26 cellular contexts compared by ENCODE assay signal in the genomic region with DNA sequence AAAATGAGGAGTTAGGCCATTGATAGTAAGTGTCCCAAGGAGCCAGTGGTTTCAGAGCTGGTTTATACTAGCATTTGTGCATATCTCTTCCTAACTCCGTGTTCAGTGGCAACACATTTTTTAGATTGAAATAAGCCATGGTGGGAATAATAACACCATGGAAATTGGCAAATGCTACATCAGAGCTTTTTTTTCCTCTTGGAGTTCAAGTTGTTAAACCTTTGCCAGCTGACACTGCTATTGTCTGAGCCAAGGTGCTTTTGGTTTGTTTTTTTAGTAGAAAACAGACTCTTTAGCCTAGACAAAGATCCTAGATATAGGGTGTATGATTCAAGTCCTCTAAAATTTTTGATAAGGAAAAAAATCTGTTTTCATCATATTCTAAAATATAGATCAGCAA. TPM values are rescaled to one million over a fixed set of nuclear protein-coding genes. Genes with fewer than 3 reads are reported as not detected.
A peak's percentile ranks its signal among the peaks of the same experiment; 100 is the strongest.
DNase-seq lines count a peak whose midpoint lies in the region; ATAC-seq and TF ChIP-seq lines count a peak whose summit lies in the region.
"Had no signal": no experiment of that assay in that cellular context is flagged by ENCODE, and none has a peak within 500 bp of the region (broad histone marks: within the 10 kb centered on the region; RNA-seq: fewer than 3 reads in every experiment).

No MANE protein-coding gene starts in this region.

- H2BK120ac ChIP-seq in IMR-90 (ENCODE audit: low read depth, low read length) (no peak overlapping the region), mesendoderm (ENCODE audit: low read depth, low read length) (no peak overlapping the region)

- H4K8ac ChIP-seq in IMR-90 (ENCODE audit: low read depth in 2 of 2, low read length in 2 of 2) (no peak overlapping the region), mesendoderm (ENCODE audit: low read depth, low read length) (no peak overlapping the region)

- no peak overlapping the region for H2BK20ac ChIP-seq in IMR-90 (ENCODE audit: low read depth, low read length)

- H3K23ac ChIP-seq in IMR-90 (ENCODE audit: low read depth, low read length) (peak overlapping the region; percentile 79; the same call in 1 of the 2 replicates), mesendoderm (ENCODE audit: low read length) (peak overlapping the region; percentile 15)

- H4K5ac ChIP-seq in IMR-90 (ENCODE audit: low read depth, low read length) = no peak overlapping the region
- H4K5ac ChIP-seq in mesendoderm (ENCODE audit: low read length) = no peak overlapping the region

- TF ChIP-seq POLR2A in IMR-90 (IDR thresholded peaks at IDR 0.05; ENCODE audit: low read depth, low read length) = no peak
- TF ChIP-seq POLR2A in thyroid gland (IDR thresholded peaks at IDR 0.05) = no peak

- H3K9ac ChIP-seq in IMR-90 (ENCODE audit: low read depth, low read length) = no peak overlapping the region
- no peak overlapping the region for H3K9ac ChIP-seq in mesendoderm (ENCODE audit: low read length)

- no peak overlapping the region for H4K91ac ChIP-seq in IMR-90 (ENCODE audit: insufficient read depth, low read depth, low read length)

- whole genome bisulfite sequencing in IMR-90 (ENCODE audit: extremely low coverage in 2 of 2, insufficient read length in 1 of 2), 2 experiments = no CpG with 5 or more reads among the region's 1 CpG
- no CpG with 5 or more reads among the region's 1 CpG for WGBS in mesendoderm (ENCODE audit: extremely low coverage, insufficient coverage, low lambda C conversion rate)
- 38 to 47% methylated on average over 1 of the region's 1 CpG for WGBS in thyroid gland, 2 donors

- no peak overlapping the region for H3K14ac ChIP-seq in IMR-90 (replicated peaks; ENCODE audit: low read depth, low read length)

- H3K9me1 ChIP-seq in IMR-90 (ENCODE audit: insufficient read depth, low read length) = peaks cover 22% of the 10 kb centered on the region

- no peak overlapping the region for H2AK9ac ChIP-seq in IMR-90 (replicated peaks; ENCODE audit: low read depth, low read length, poor library complexity)

- peaks cover 37% of the 10 kb centered on the region for H3K36me3 ChIP-seq in IMR-90 (ENCODE audit: control insufficient read depth, insufficient read depth, low read length)
- H3K36me3 ChIP-seq in mesendoderm (ENCODE audit: control insufficient read depth, insufficient read depth, low read length) = no peaks in the 10 kb centered on the region
- no peaks in the 10 kb centered on the region for H3K36me3 ChIP-seq in thyroid gland

- no peak for DNase-seq in IMR-90
- DNase-seq in dermis microvascular lymphatic vessel endothelial cell (ENCODE audit: low read depth in 2 of 2) = peak; percentile 32 to 55
- no peak for DNase-seq in mesendoderm
- no peak for DNase-seq in thyroid gland
- DNase-seq in left colon = no peak
- DNase-seq in cerebellum (ENCODE audit: low spot score) = no peak
- DNase-seq: AML-193; C1 segment of cervical spinal cord; CD8-positive, alpha-beta memory T cell; DMS79 treated with DMSO at 0.1 percent for 48 hours; GF-D8; HCEC 1CT; Kasumi-1; NCI-H1105 treated with DMSO at 0.1 percent for 48 hours; NCI-H146; NCI-H2029; NCI-H446 treated with DMSO at 0.1 percent for 48 hours; NCI-H82; PC-9; SJCRH30 had no signal

- ATAC-seq in IMR-90 (ENCODE audit: low read depth) = no peak
- ATAC-seq in left colon = no peak
- ATAC-seq in HG03520 (IDR thresholded peaks at IDR 0.05; ENCODE audit: unreplicated experiment) = no peak
- no peak for ATAC-seq in GM18868 (IDR thresholded peaks at IDR 0.05; ENCODE audit: unreplicated experiment)
- ATAC-seq: HepG2, K562, Right ventricle myocardium inferior, SK-N-SH treated with all-trans-retinoic acid at 6 μM for 48 hours had no signal

- TF ChIP-seq CTCF in IMR-90 (conservative IDR thresholded peaks at IDR 0.05; ENCODE audit: low read depth, low read length) (no peak), thyroid gland (IDR thresholded peaks at IDR 0.05) (no peak)

- H3K4me1 ChIP-seq in IMR-90 (ENCODE audit: control insufficient read depth, insufficient read depth, low read length) = peaks cover 21% of the 10 kb centered on the region
- peaks cover 5% of the 10 kb centered on the region for H3K4me1 ChIP-seq in mesendoderm (ENCODE audit: control insufficient read depth, low read depth, low read length)
- H3K4me1 ChIP-seq in thyroid gland = peaks cover 5 to 30% of the 10 kb centered on the region in 2 donors
- H3K4me1 ChIP-seq: SJCRH30 had no signal

- H3K4me3 ChIP-seq in IMR-90 (ENCODE audit: insufficient read depth, low read depth, low read length) (no peak overlapping the region), mesendoderm (ENCODE audit: low read length) (no peak overlapping the region), thyroid gland (replicated peaks in 1 of 3) (no peak overlapping the region)
- H3K4me3 ChIP-seq: K562, PC-9, SJCRH30 had no signal

- H2AK5ac ChIP-seq in IMR-90 (ENCODE audit: low read depth, low read length) (no peak overlapping the region), mesendoderm (ENCODE audit: low read length) (no peak overlapping the region)

- no peak for TF ChIP-seq RAD21 in IMR-90 (IDR thresholded peaks at IDR 0.05; ENCODE audit: low read length)

- H2BK5ac ChIP-seq in IMR-90 (ENCODE audit: low read depth, low read length, poor library complexity, severe bottlenecking) = no peak overlapping the region
- H2BK5ac ChIP-seq in mesendoderm (ENCODE audit: low read length) = no peak overlapping the region

- intact Hi-C loops in IMR-90 (cut with micrococcal nuclease) = no loop called here
- intact Hi-C loops in thyroid gland (cut with DNase I) = no loop called here
- intact Hi-C loops in left colon (cut with DNase I, micrococcal nuclease) = no loop called here

- dilution Hi-C loops in IMR-90 (cut with HindIII; ENCODE audit: low sequenced_read_pairs, unreplicated experiment) = no loop called here

- POLR2A ChIA-PET in IMR-90 (lab: Charles Lee; ENCODE audit: unreplicated experiment) = no interaction called here

- BruUV-seq in IMR-90 (replicated peaks; lab: Mats Ljungman, UMichigan) = no TSS peak

- H3K4ac ChIP-seq in IMR-90 (ENCODE audit: low read depth, low read length) = no peak overlapping the region
- H3K4ac ChIP-seq in mesendoderm (ENCODE audit: low read depth, low read length) = no peak overlapping the region

- H2BK15ac ChIP-seq in IMR-90 (ENCODE audit: low read depth, low read length) = no peak overlapping the region
- H2BK15ac ChIP-seq in mesendoderm (replicated peaks; ENCODE audit: low read depth) = no peak overlapping the region

- no peak overlapping the region for H2AFZ ChIP-seq in IMR-90 (replicated peaks; ENCODE audit: low read length, poor library complexity)
- H2AFZ ChIP-seq: PC-9 had no signal

- H3K79me2 ChIP-seq in mesendoderm (ENCODE audit: control insufficient read depth, insufficient read depth, low read length) = peaks cover 8% of the 10 kb centered on the region

- in situ Hi-C loops in IMR-90 (cut with MboI; ENCODE audit: low sequenced_read_pairs) = no loop called here

- H4K20me1 ChIP-seq in IMR-90 (ENCODE audit: insufficient read depth, low read length) = peaks cover 50% of the 10 kb centered on the region

- H3K27ac ChIP-seq in IMR-90 (ENCODE audit: insufficient read depth, low read length) = peak overlapping the region; percentile 46; the same call in 1 of the 2 replicates
- no peak overlapping the region for H3K27ac ChIP-seq in mesendoderm (ENCODE audit: low read depth, low read length)
- H3K27ac ChIP-seq in thyroid gland = peak overlapping the region in 2 of 3 donors; percentile 20 to 46
- H3K27ac ChIP-seq: PC-9, SJCRH30 had no signal

- H3K27me3 ChIP-seq in IMR-90 (ENCODE audit: control insufficient read depth, insufficient read depth, low read length) = no peaks in the 10 kb centered on the region
- no peaks in the 10 kb centered on the region for H3K27me3 ChIP-seq in mesendoderm (ENCODE audit: insufficient read depth, low read length, poor library complexity)
- no peaks in the 10 kb centered on the region for H3K27me3 ChIP-seq in thyroid gland
- H3K27me3 ChIP-seq: SJCRH30 had no signal

- peaks cover 25 to 67% of the 10 kb centered on the region in 2 experiments for H3K79me1 ChIP-seq in IMR-90 (ENCODE audit: low read depth in 1 of 2, low read length in 2 of 2)
- peaks cover 9% of the 10 kb centered on the region for H3K79me1 ChIP-seq in mesendoderm (ENCODE audit: low read length)

- H3K56ac ChIP-seq in IMR-90 (ENCODE audit: extremely low read depth, insufficient read depth, low read length) = no peak overlapping the region
- no peak overlapping the region for H3K56ac ChIP-seq in mesendoderm (ENCODE audit: low read length)

- H3K18ac ChIP-seq in IMR-90 (ENCODE audit: low read depth, low read length) = no peak overlapping the region
- H3K18ac ChIP-seq in mesendoderm (ENCODE audit: low read length) = no peak overlapping the region

- H3K4me2 ChIP-seq in IMR-90 (ENCODE audit: low read depth, low read length) (peak overlapping the region; percentile 97), mesendoderm (ENCODE audit: low read length) (no peak overlapping the region)
- H3K4me2 ChIP-seq: PC-9 had no signal

- CTCF ChIA-PET in IMR-90 (lab: Yijun Ruan, JAX) = interaction anchor here (0.5 to 0.7 kb wide), 2 partner anchors 10 to 41 kb away, joined by 3 to 7 read pairs; no protein-coding TSS in a partner anchor

- H3K9me3 ChIP-seq in IMR-90 (ENCODE audit: control insufficient read depth, insufficient read depth, low read length) = no peaks in the 10 kb centered on the region
- no peaks in the 10 kb centered on the region for H3K9me3 ChIP-seq in thyroid gland
- H3K9me3 ChIP-seq: SJCRH30 had no signal

TF ChIP-seq in IMR-90, 13 proteins besides CTCF, POLR2A, EP300 and RAD21:
- TF ChIP-seq RCOR1 (IDR thresholded peaks at IDR 0.05; ENCODE audit: insufficient replicate concordance, low read length) = no peak
- TF ChIP-seq NFE2L2 (IDR thresholded peaks at IDR 0.05; ENCODE audit: low read depth, low read length) = no peak
- TF ChIP-seq SMC3 (IDR thresholded peaks at IDR 0.05; ENCODE audit: low read depth, low read length) = no peak
- no peak for TF ChIP-seq CHD1 (IDR thresholded peaks at IDR 0.05; ENCODE audit: low read depth, low read length)

RNA-seq across cellular contexts. Expression of a gene that starts 2.8 kb away (rescaled TPM):
- 140 and 158 TPM in 2 replicates for total RNA-seq in IMR-90 (2012; rRNA removed)
- polyA plus RNA-seq in IMR-90 (2012; rRNA removed) = 77.6 and 85.9 TPM in 2 replicates
- polyA plus RNA-seq in IMR-90 (2012; cell fraction: cytosol; rRNA removed) = 51.2 and 73.8 TPM in 2 replicates
- polyA plus RNA-seq in IMR-90 (2012; cell fraction: nucleus; rRNA removed; ENCODE audit: low replicate concordance) = 25.2 and 63.2 TPM in 2 replicates
- 22.9 and 41.8 TPM in 2 replicates for total RNA-seq in dermis microvascular lymphatic vessel endothelial cell
- 23.5 TPM for polyA plus RNA-seq in mesendoderm (2013, experiment 1 of 2)
- 23.6 TPM for polyA plus RNA-seq in mesendoderm (2013, experiment 2 of 2)
- 10 to 100 TPM; 44.6 to 57.6 (median 45.3) TPM for total RNA-seq in thyroid gland
- 10 to 100 TPM; 35.5 to 41.8 TPM for total RNA-seq in left colon
- total RNA-seq in cerebellum = 13.7 TPM

Comparison
In these comparisons a context has a peak if more than half of its experiments do, and no peak if none do; other contexts are left out.
1. DNase-seq: peak in dermis microvascular lymphatic vessel endothelial cell (2 of 2); none in IMR-90 (single experiment), mesendoderm (single experiment), thyroid gland (0 of 2), left colon (0 of 2) and cerebellum (single experiment).